Comparison of ENCODE assay signal across 8 cellular contexts in genomic region chr1:145961425-145962156, GRCh38. TPM values are rescaled to one million over a fixed set of nuclear protein-coding genes. Genes with fewer than 3 reads are reported as not detected.
DNase-seq lines count a peak whose midpoint lies in the region; ATAC-seq, FAIRE-seq and TF ChIP-seq lines count a peak whose summit lies in the region.

No MANE protein-coding gene starts in this region.

- BruUV-seq in IMR-90 (replicated peaks; lab: Mats Ljungman, UMichigan) (no TSS peak), endothelial cell of umbilical vein (replicated peaks; lab: Mats Ljungman, UMichigan) (no TSS peak)

- H4K5ac ChIP-seq in IMR-90 (ENCODE audit: low read depth, low read length): peak overlapping the region; percentile 72; the same call in 1 of the 2 replicates

- peak overlapping the region; percentile 58 for H2BK20ac ChIP-seq in IMR-90 (ENCODE audit: low read depth, low read length)

- H2AFZ ChIP-seq in IMR-90 (replicated peaks; ENCODE audit: low read length, poor library complexity) (peak overlapping the region; percentile 93), endothelial cell of umbilical vein (ENCODE audit: low read depth, low read length) (peak overlapping the region; percentile 95)

- peaks cover 4 to 49% of the 10 kb centered on the region in 2 experiments; a peak in 3 of 4 replicates for H3K79me1 ChIP-seq in IMR-90 (ENCODE audit: low read depth in 1 of 2, low read length in 2 of 2)

- H3K27ac ChIP-seq in BLaER1 treated with 17β-estradiol and CSF1 and Interleukin-3, amounts not matched to agents 10 nM and 100 nM: peak overlapping the region in 9 of 11 experiments; percentile 58 to 77 (median 71); a peak in 18 of 22 replicates
- H3K27ac ChIP-seq in IMR-90 (ENCODE audit: insufficient read depth, low read length) (peak overlapping the region; percentile 88; the same call in 1 of the 2 replicates), endothelial cell of umbilical vein (ENCODE audit: insufficient read depth, low read depth, low read length) (no peak overlapping the region)

- CTCF ChIA-PET in IMR-90 (lab: Yijun Ruan, JAX): no interaction called here
- CTCF ChIA-PET in activated CD8-positive, alpha-beta memory T cell treated with anti-CD3 and anti-CD28 coated beads, Interleukin-2, amount 10 ng/mL, durations not matched to agents 7 days and 5 days (lab: Charles Lee): interaction anchor here (1.0 to 9.4 kb wide), 5 partner anchors 17 to 116 kb away, joined by 3 to 95 read pairs (median 13); partner anchors contain the start of genes NUDT17 and RBM8A
- CTCF ChIA-PET in endothelial cell of umbilical vein (lab: Charles Lee): interaction anchor here (1.5 to 1.6 kb wide), 2 partner anchors 34 to 46 kb away, joined by 4 to 5 read pairs; partner anchors contain the start of gene RBM8A

- peaks cover 6 to 33% (median 29%) of the 10 kb centered on the region in 11 experiments; a peak in 21 of 22 replicates for H3K27me3 ChIP-seq in BLaER1 treated with 17β-estradiol and CSF1 and Interleukin-3, amounts not matched to agents 10 nM and 100 nM
- H3K27me3 ChIP-seq in IMR-90 (ENCODE audit: control insufficient read depth, insufficient read depth, low read length) (no peaks in the 10 kb centered on the region), endothelial cell of umbilical vein (ENCODE audit: control insufficient read depth in 2 of 2, insufficient read depth in 2 of 2, low read length in 2 of 2) (no peaks in the 10 kb centered on the region)

- H3K27me3 Mint-ChIP-seq in activated CD8-positive, alpha-beta memory T cell treated with anti-CD3 and anti-CD28 coated beads, Interleukin-2, amount 10 ng/mL, durations not matched to agents 7 days and 5 days: no peaks in the 10 kb centered on the region
- no peaks in the 10 kb centered on the region for H3K27me3 Mint-ChIP-seq in natural killer cell treated with Interleukin-12 subunit alpha and Interleukin-12 subunit beta and Interleukin-15 and Interleukin-18, amount 100 ng/mL, for 72 hours
- H3K27me3 Mint-ChIP-seq in type B pancreatic cell: peaks cover 68% of the 10 kb centered on the region

- H3K4me1 ChIP-seq in BLaER1 treated with 17β-estradiol and CSF1 and Interleukin-3, amounts not matched to agents 10 nM and 100 nM: peaks cover 64 to 73% (median 72%) of the 10 kb centered on the region in 10 experiments
- H3K4me1 ChIP-seq in IMR-90 (ENCODE audit: control insufficient read depth, insufficient read depth, low read length) (peaks cover 28% of the 10 kb centered on the region), endothelial cell of umbilical vein (ENCODE audit: control insufficient read depth, extremely low read depth, insufficient read depth, low read length) (peaks cover 43% of the 10 kb centered on the region)

- no peaks in the 10 kb centered on the region for H3K36me3 ChIP-seq in BLaER1 treated with 17β-estradiol and CSF1 and Interleukin-3, amounts not matched to agents 10 nM and 100 nM
- H3K36me3 ChIP-seq in IMR-90 (ENCODE audit: control insufficient read depth, insufficient read depth, low read length) (no peaks in the 10 kb centered on the region), endothelial cell of umbilical vein (ENCODE audit: control insufficient read depth in 2 of 2, extremely low read depth in 1 of 2, insufficient read depth in 2 of 2, low read length in 2 of 2) (no peaks in the 10 kb centered on the region)

- peaks cover 61% of the 10 kb centered on the region for H3K4me1 Mint-ChIP-seq in activated CD8-positive, alpha-beta memory T cell treated with anti-CD3 and anti-CD28 coated beads, Interleukin-2, amount 10 ng/mL, durations not matched to agents 7 days and 5 days
- peaks cover 64 to 71% of the 10 kb centered on the region in 2 donors for H3K4me1 Mint-ChIP-seq in natural killer cell treated with Interleukin-12 subunit alpha and Interleukin-12 subunit beta and Interleukin-15 and Interleukin-18, amount 100 ng/mL, for 72 hours (ENCODE audit: low read depth in 2 of 2)
- peaks cover 39% of the 10 kb centered on the region for H3K4me1 Mint-ChIP-seq in type B pancreatic cell (ENCODE audit: unreplicated experiment)

- H2BK120ac ChIP-seq in IMR-90 (ENCODE audit: low read depth, low read length): peak overlapping the region; percentile 70

- H2BK5ac ChIP-seq in IMR-90 (ENCODE audit: low read depth, low read length, poor library complexity, severe bottlenecking): peak overlapping the region; percentile 26

- H3K9me1 ChIP-seq in IMR-90 (ENCODE audit: insufficient read depth, low read length) (peaks cover 10% of the 10 kb centered on the region), endothelial cell of umbilical vein (replicated peaks; ENCODE audit: control insufficient read depth, extremely low read depth, insufficient read depth, low read length) (no peaks in the 10 kb centered on the region)

- WGBS in IMR-90 (ENCODE audit: extremely low coverage in 2 of 2, insufficient read length in 1 of 2), 2 experiments: 9% methylated on average over 34 of the region's 57 CpGs; no CpG with 5 or more reads in 1 of the 2 experiments

- H3K14ac ChIP-seq in IMR-90 (replicated peaks; ENCODE audit: low read depth, low read length): peak overlapping the region; percentile 89

- peaks cover 7% of the 10 kb centered on the region for H3K79me2 ChIP-seq in endothelial cell of umbilical vein (ENCODE audit: control insufficient read depth, insufficient read depth, low read length)

- H3K27ac Mint-ChIP-seq in activated CD8-positive, alpha-beta memory T cell treated with anti-CD3 and anti-CD28 coated beads, Interleukin-2, amount 10 ng/mL, durations not matched to agents 7 days and 5 days: peak overlapping the region; percentile 82
- H3K27ac Mint-ChIP-seq in natural killer cell treated with Interleukin-12 subunit alpha and Interleukin-12 subunit beta and Interleukin-15 and Interleukin-18, amount 100 ng/mL, for 72 hours: peak overlapping the region; percentile 54 to 75
- H3K27ac Mint-ChIP-seq in type B pancreatic cell: peak overlapping the region; percentile 70

- peak overlapping the region; percentile 44 for H3K4ac ChIP-seq in IMR-90 (ENCODE audit: low read depth, low read length)

- ATAC-seq in IMR-90 (ENCODE audit: low read depth) (no peak), GM18858 (IDR thresholded peaks at IDR 0.05; ENCODE audit: unreplicated experiment) (no peak)
- ATAC-seq in activated CD8-positive, alpha-beta memory T cell treated with anti-CD3 and anti-CD28 coated beads, Interleukin-2, amount 10 ng/mL, durations not matched to agents 7 days and 5 days: no peak
- no peak for ATAC-seq in natural killer cell treated with Interleukin-12 subunit alpha and Interleukin-12 subunit beta and Interleukin-15 and Interleukin-18, amount 100 ng/mL, for 72 hours

- in situ Hi-C loops in IMR-90 (cut with MboI; ENCODE audit: low sequenced_read_pairs): no loop called here

- no peaks in the 10 kb centered on the region for H4K20me1 ChIP-seq in BLaER1 treated with 17β-estradiol and CSF1 and Interleukin-3, amounts not matched to agents 10 nM and 100 nM
- H4K20me1 ChIP-seq in IMR-90 (ENCODE audit: insufficient read depth, low read length) (no peaks in the 10 kb centered on the region), endothelial cell of umbilical vein (replicated peaks; ENCODE audit: control insufficient read depth, extremely low read depth, insufficient read depth, low read length) (no peaks in the 10 kb centered on the region)

- TF ChIP-seq RAD21 in IMR-90 (IDR thresholded peaks at IDR 0.05; ENCODE audit: low read length): no peak

- peak overlapping the region; percentile 87 for H2AK9ac ChIP-seq in IMR-90 (replicated peaks; ENCODE audit: low read depth, low read length, poor library complexity)

- peak overlapping the region; percentile 97 to 100 (median 100) for H3K4me2 ChIP-seq in BLaER1 treated with 17β-estradiol and CSF1 and Interleukin-3, amounts not matched to agents 10 nM and 100 nM
- peak overlapping the region; percentile 84 for H3K4me2 ChIP-seq in IMR-90 (ENCODE audit: low read depth, low read length)
- H3K4me2 ChIP-seq in endothelial cell of umbilical vein (ENCODE audit: insufficient read depth, low read length): peak overlapping the region; percentile 86

- DNase-seq in IMR-90: no peak
- DNase-seq in activated CD8-positive, alpha-beta memory T cell treated with anti-CD3 and anti-CD28 coated beads, Interleukin-2, amount 10 ng/mL, durations not matched to agents 7 days and 5 days: peak; percentile 71
- DNase-seq in endothelial cell of umbilical vein (ENCODE audit: low read depth, low spot score): no peak
- peak; percentile 63 for DNase-seq in natural killer cell treated with Interleukin-12 subunit alpha and Interleukin-12 subunit beta and Interleukin-15 and Interleukin-18, amount 100 ng/mL, for 72 hours (ENCODE audit: low spot score)
- no peak for DNase-seq in type B pancreatic cell (ENCODE audit: extremely low spot score, unreplicated experiment)
- no peak for DNase-seq in ureter (ENCODE audit: low spot score)

- peaks cover 0 to 5% (median 0%) of the 10 kb centered on the region in 11 experiments; a peak in 1 of 22 replicates for H3K9me3 ChIP-seq in BLaER1 treated with 17β-estradiol and CSF1 and Interleukin-3, amounts not matched to agents 10 nM and 100 nM (replicated peaks in 1 of 11)
- H3K9me3 ChIP-seq in IMR-90 (ENCODE audit: control insufficient read depth, insufficient read depth, low read length) (no peaks in the 10 kb centered on the region), endothelial cell of umbilical vein (replicated peaks; ENCODE audit: control insufficient read depth, insufficient read depth, low read length) (no peaks in the 10 kb centered on the region)

- H3K23ac ChIP-seq in IMR-90 (ENCODE audit: low read depth, low read length): peak overlapping the region; percentile 91

- no peak for TF ChIP-seq POLR2A in IMR-90 (IDR thresholded peaks at IDR 0.05; ENCODE audit: low read depth, low read length)
- no peak for TF ChIP-seq POLR2A in endothelial cell of umbilical vein (IDR thresholded peaks at IDR 0.05; ENCODE audit: low read depth, low read length)

- peak overlapping the region; percentile 67 to 84 (median 79) for H3K4me3 ChIP-seq in BLaER1 treated with 17β-estradiol and CSF1 and Interleukin-3, amounts not matched to agents 10 nM and 100 nM
- H3K4me3 ChIP-seq in IMR-90 (ENCODE audit: insufficient read depth, low read depth, low read length) (peak overlapping the region; percentile 91), endothelial cell of umbilical vein (replicated peaks in 1 of 3; ENCODE audit: insufficient read depth in 1 of 3, low read depth in 1 of 3, low read length in 3 of 3) (peak overlapping the region; percentile 32 to 75 (median 73))

- H3K9me3 Mint-ChIP-seq in activated CD8-positive, alpha-beta memory T cell treated with anti-CD3 and anti-CD28 coated beads, Interleukin-2, amount 10 ng/mL, durations not matched to agents 7 days and 5 days (ENCODE audit: low read depth): no peaks in the 10 kb centered on the region
- no peaks in the 10 kb centered on the region for H3K9me3 Mint-ChIP-seq in natural killer cell treated with Interleukin-12 subunit alpha and Interleukin-12 subunit beta and Interleukin-15 and Interleukin-18, amount 100 ng/mL, for 72 hours
- no peaks in the 10 kb centered on the region for H3K9me3 Mint-ChIP-seq in type B pancreatic cell

- H4K91ac ChIP-seq in IMR-90 (ENCODE audit: insufficient read depth, low read depth, low read length): peak overlapping the region; percentile 63

- H3K18ac ChIP-seq in IMR-90 (ENCODE audit: low read depth, low read length): peak overlapping the region; percentile 27; the same call in 1 of the 2 replicates

- H3K56ac ChIP-seq in IMR-90 (ENCODE audit: extremely low read depth, insufficient read depth, low read length): 0 out of 2 replicates have a peak overlapping the region, but pooled peaks have one; percentile 37

- H4K8ac ChIP-seq in IMR-90 (ENCODE audit: low read depth in 2 of 2, low read length in 2 of 2): peak overlapping the region; percentile 69 to 90; a peak in 2 of 4 replicates

- POLR2A ChIA-PET in IMR-90 (lab: Charles Lee; ENCODE audit: unreplicated experiment): no interaction called here
- POLR2A ChIA-PET in endothelial cell of umbilical vein (lab: Charles Lee): interaction anchor here (0.6 kb wide), 1 partner anchor 17 kb away, joined by 4 read pairs; no protein-coding TSS in a partner anchor

- TF ChIP-seq CTCF in IMR-90 (conservative IDR thresholded peaks at IDR 0.05; ENCODE audit: low read depth, low read length) (no peak), endothelial cell of umbilical vein (IDR thresholded peaks at IDR 0.05; ENCODE audit: extremely low read depth in 1 of 2, insufficient read depth in 1 of 2, low read depth in 1 of 2, low read length in 2 of 2) (no peak), type B pancreatic cell (conservative IDR thresholded peaks at IDR 0.05) (no peak)

- peak overlapping the region; percentile 71 to 84 (median 80) for H3K9ac ChIP-seq in BLaER1 treated with 17β-estradiol and CSF1 and Interleukin-3, amounts not matched to agents 10 nM and 100 nM
- H3K9ac ChIP-seq in IMR-90 (ENCODE audit: low read depth, low read length) (peak overlapping the region; percentile 91), endothelial cell of umbilical vein (replicated peaks; ENCODE audit: extremely low read depth, insufficient read depth, low read length) (no peak overlapping the region)

- H3K36me3 Mint-ChIP-seq in activated CD8-positive, alpha-beta memory T cell treated with anti-CD3 and anti-CD28 coated beads, Interleukin-2, amount 10 ng/mL, durations not matched to agents 7 days and 5 days: no peaks in the 10 kb centered on the region
- no peaks in the 10 kb centered on the region for H3K36me3 Mint-ChIP-seq in natural killer cell treated with Interleukin-12 subunit alpha and Interleukin-12 subunit beta and Interleukin-15 and Interleukin-18, amount 100 ng/mL, for 72 hours
- no peaks in the 10 kb centered on the region for H3K36me3 Mint-ChIP-seq in type B pancreatic cell

- dilution Hi-C loops in IMR-90 (cut with HindIII; ENCODE audit: low sequenced_read_pairs, unreplicated experiment) (no loop called here), endothelial cell of umbilical vein (cut with MboI; ENCODE audit: extremely low pct_ligation_motif_present, low sequenced_read_pairs) (no loop called here)

- H3K4me3 Mint-ChIP-seq in activated CD8-positive, alpha-beta memory T cell treated with anti-CD3 and anti-CD28 coated beads, Interleukin-2, amount 10 ng/mL, durations not matched to agents 7 days and 5 days: peak overlapping the region; percentile 86
- H3K4me3 Mint-ChIP-seq in natural killer cell treated with Interleukin-12 subunit alpha and Interleukin-12 subunit beta and Interleukin-15 and Interleukin-18, amount 100 ng/mL, for 72 hours: peak overlapping the region; percentile 87
- H3K4me3 Mint-ChIP-seq in type B pancreatic cell: peak overlapping the region; percentile 92

- intact Hi-C loops in IMR-90 (cut with micrococcal nuclease) (no loop called here), endothelial cell of umbilical vein (cut with micrococcal nuclease) (no loop called here)

- H2BK15ac ChIP-seq in IMR-90 (ENCODE audit: low read depth, low read length): 0 out of 3 replicates have a peak overlapping the region, but pooled peaks have one; percentile 36

- FAIRE-seq in endothelial cell of umbilical vein (lab: Jason Lieb, UNC): no peak

- peak overlapping the region; percentile 82 for H2AK5ac ChIP-seq in IMR-90 (ENCODE audit: low read depth, low read length)

RNA-seq across cellular contexts. Expression of gene ANKRD34A, which starts 2.8 kb away (rescaled TPM):
- total RNA-seq in IMR-90 (2012; rRNA removed): 0.56 and 0.90 TPM in 2 replicates
- polyA plus RNA-seq in IMR-90 (2012; rRNA removed): 1.9 and 2.3 TPM in 2 replicates
- polyA plus RNA-seq in IMR-90 (2012; cell fraction: cytosol; rRNA removed): 1.6 and 1.9 TPM in 2 replicates
- 2.6 and 2.9 TPM in 2 replicates for polyA plus RNA-seq in IMR-90 (2012; cell fraction: nucleus; rRNA removed; ENCODE audit: low replicate concordance)
- total RNA-seq in activated CD8-positive, alpha-beta memory T cell treated with anti-CD3 and anti-CD28 coated beads, Interleukin-2, amount 10 ng/mL, durations not matched to agents 7 days and 5 days: 1 to 10 TPM; 3.8 to 4.6 TPM
- 0.24 and 0.60 TPM in 2 replicates for total RNA-seq in endothelial cell of umbilical vein
- 0.41 and 0.43 TPM in 2 replicates for polyA plus RNA-seq in endothelial cell of umbilical vein
- 0.21 and 0.30 TPM in 2 replicates for polyA plus RNA-seq in endothelial cell of umbilical vein (2011; cell fraction: cytosol; rRNA removed)
- polyA plus RNA-seq in endothelial cell of umbilical vein (2011; cell fraction: nucleus; rRNA removed): 0.84 and 1.1 TPM in 2 replicates
- 0.28 and 0.38 TPM in 2 replicates for polyA plus RNA-seq in endothelial cell of umbilical vein (2012)
- polyA minus RNA-seq in endothelial cell of umbilical vein: 0.06 and 0.07 TPM in 2 replicates
- 0.61 TPM for polyA minus RNA-seq in endothelial cell of umbilical vein (2011; cell fraction: cytosol; rRNA and poly(A)+ RNA removed)
- polyA minus RNA-seq in endothelial cell of umbilical vein (2011; cell fraction: nucleus; rRNA and poly(A)+ RNA removed): 0.29 and 0.58 TPM in 2 replicates
- total RNA-seq in natural killer cell treated with Interleukin-12 subunit alpha and Interleukin-12 subunit beta and Interleukin-15 and Interleukin-18, amount 100 ng/mL, for 72 hours: 1 to 10 TPM; 1.6 to 9.1 TPM
- total RNA-seq in type B pancreatic cell (ENCODE audit: low replicate concordance): 0.12 and 0.94 TPM in 2 replicates
- 0.47 TPM for total RNA-seq in ureter

RNA-seq across cellular contexts. Expression of gene POLR3GL, which starts 2.9 kb away (rescaled TPM):
- 7.9 and 10.3 TPM in 2 replicates for total RNA-seq in IMR-90 (2012; rRNA removed)
- polyA plus RNA-seq in IMR-90 (2012; rRNA removed): 15.3 and 16.3 TPM in 2 replicates
- polyA plus RNA-seq in IMR-90 (2012; cell fraction: cytosol; rRNA removed): 7.8 and 9.4 TPM in 2 replicates
- polyA plus RNA-seq in IMR-90 (2012; cell fraction: nucleus; rRNA removed; ENCODE audit: low replicate concordance): 4.0 and 8.8 TPM in 2 replicates
- 10 to 100 TPM; 23.5 to 29.1 TPM for total RNA-seq in activated CD8-positive, alpha-beta memory T cell treated with anti-CD3 and anti-CD28 coated beads, Interleukin-2, amount 10 ng/mL, durations not matched to agents 7 days and 5 days
- total RNA-seq in endothelial cell of umbilical vein: 15.3 and 18.8 TPM in 2 replicates
- 10.6 and 12.4 TPM in 2 replicates for polyA plus RNA-seq in endothelial cell of umbilical vein
- polyA plus RNA-seq in endothelial cell of umbilical vein (2011; cell fraction: cytosol; rRNA removed): 17.6 and 19.4 TPM in 2 replicates
- 7.8 and 9.3 TPM in 2 replicates for polyA plus RNA-seq in endothelial cell of umbilical vein (2011; cell fraction: nucleus; rRNA removed)
- polyA plus RNA-seq in endothelial cell of umbilical vein (2012): 26.8 and 28.7 TPM in 2 replicates
- 6.5 and 6.9 TPM in 2 replicates for polyA minus RNA-seq in endothelial cell of umbilical vein
- 2.2 TPM for polyA minus RNA-seq in endothelial cell of umbilical vein (2011; cell fraction: cytosol; rRNA and poly(A)+ RNA removed)
- polyA minus RNA-seq in endothelial cell of umbilical vein (2011; cell fraction: nucleus; rRNA and poly(A)+ RNA removed): 2.4 and 4.9 TPM in 2 replicates
- total RNA-seq in natural killer cell treated with Interleukin-12 subunit alpha and Interleukin-12 subunit beta and Interleukin-15 and Interleukin-18, amount 100 ng/mL, for 72 hours: 10 to 100 TPM; 17.8 to 26.4 TPM
- 8.5 and 14.1 TPM in 2 replicates for total RNA-seq in type B pancreatic cell (ENCODE audit: low replicate concordance)
- total RNA-seq in ureter: 21.0 TPM

RNA-seq across cellular contexts. Expression of gene LIX1L, which starts 3.8 kb away (rescaled TPM):
- 14.7 and 18.3 TPM in 2 replicates for total RNA-seq in IMR-90 (2012; rRNA removed)
- polyA plus RNA-seq in IMR-90 (2012; rRNA removed): 26.9 and 28.8 TPM in 2 replicates
- 19.4 and 24.0 TPM in 2 replicates for polyA plus RNA-seq in IMR-90 (2012; cell fraction: cytosol; rRNA removed)
- 7.0 and 14.4 TPM in 2 replicates for polyA plus RNA-seq in IMR-90 (2012; cell fraction: nucleus; rRNA removed; ENCODE audit: low replicate concordance)
- total RNA-seq in activated CD8-positive, alpha-beta memory T cell treated with anti-CD3 and anti-CD28 coated beads, Interleukin-2, amount 10 ng/mL, durations not matched to agents 7 days and 5 days: 10 to 100 TPM; 35.0 to 36.2 TPM
- 54.9 and 55.6 TPM in 2 replicates for total RNA-seq in endothelial cell of umbilical vein
- polyA plus RNA-seq in endothelial cell of umbilical vein: 48.4 and 56.4 TPM in 2 replicates
- polyA plus RNA-seq in endothelial cell of umbilical vein (2011; cell fraction: cytosol; rRNA removed): 50.1 and 53.0 TPM in 2 replicates
- 19.2 and 23.4 TPM in 2 replicates for polyA plus RNA-seq in endothelial cell of umbilical vein (2011; cell fraction: nucleus; rRNA removed)
- polyA plus RNA-seq in endothelial cell of umbilical vein (2012): 17.1 and 20.3 TPM in 2 replicates
- 47.6 and 49.9 TPM in 2 replicates for polyA minus RNA-seq in endothelial cell of umbilical vein
- polyA minus RNA-seq in endothelial cell of umbilical vein (2011; cell fraction: cytosol; rRNA and poly(A)+ RNA removed): 21.5 TPM
- 10.5 and 13.3 TPM in 2 replicates for polyA minus RNA-seq in endothelial cell of umbilical vein (2011; cell fraction: nucleus; rRNA and poly(A)+ RNA removed)
- total RNA-seq in natural killer cell treated with Interleukin-12 subunit alpha and Interleukin-12 subunit beta and Interleukin-15 and Interleukin-18, amount 100 ng/mL, for 72 hours: 10 to 100 TPM; 28.8 to 31.3 TPM
- 2.4 and 24.2 TPM in 2 replicates for total RNA-seq in type B pancreatic cell (ENCODE audit: low replicate concordance)
- 24.7 TPM for total RNA-seq in ureter

RNA-seq across cellular contexts. Expression of gene RBM8A, which starts 34.3 kb away (rescaled TPM):
- total RNA-seq in IMR-90 (2012; rRNA removed): 94.1 and 228 TPM in 2 replicates
- polyA plus RNA-seq in IMR-90 (2012; rRNA removed): 203 and 251 TPM in 2 replicates
- polyA plus RNA-seq in IMR-90 (2012; cell fraction: cytosol; rRNA removed): 38.0 and 140 TPM in 2 replicates
- polyA plus RNA-seq in IMR-90 (2012; cell fraction: nucleus; rRNA removed; ENCODE audit: low replicate concordance): 17.4 and 98.8 TPM in 2 replicates
- total RNA-seq in activated CD8-positive, alpha-beta memory T cell treated with anti-CD3 and anti-CD28 coated beads, Interleukin-2, amount 10 ng/mL, durations not matched to agents 7 days and 5 days: 100 to 1,000 TPM; 189 to 249 TPM
- total RNA-seq in endothelial cell of umbilical vein: 194 and 200 TPM in 2 replicates
- polyA plus RNA-seq in endothelial cell of umbilical vein: 101 and 192 TPM in 2 replicates
- polyA plus RNA-seq in endothelial cell of umbilical vein (2011; cell fraction: cytosol; rRNA removed): 216 and 336 TPM in 2 replicates
- 97.5 and 169 TPM in 2 replicates for polyA plus RNA-seq in endothelial cell of umbilical vein (2011; cell fraction: nucleus; rRNA removed)
- 204 and 291 TPM in 2 replicates for polyA plus RNA-seq in endothelial cell of umbilical vein (2012)
- polyA minus RNA-seq in endothelial cell of umbilical vein: 54.6 and 71.6 TPM in 2 replicates
- polyA minus RNA-seq in endothelial cell of umbilical vein (2011; cell fraction: cytosol; rRNA and poly(A)+ RNA removed): 52.4 TPM
- 25.6 and 33.6 TPM in 2 replicates for polyA minus RNA-seq in endothelial cell of umbilical vein (2011; cell fraction: nucleus; rRNA and poly(A)+ RNA removed)
- total RNA-seq in natural killer cell treated with Interleukin-12 subunit alpha and Interleukin-12 subunit beta and Interleukin-15 and Interleukin-18, amount 100 ng/mL, for 72 hours: 100 to 1,000 TPM; 280 to 294 TPM
- 118 and 160 TPM in 2 replicates for total RNA-seq in type B pancreatic cell (ENCODE audit: low replicate concordance)
- total RNA-seq in ureter: 141 TPM

RNA-seq across cellular contexts. Expression of gene TXNIP, which starts 34.8 kb away (rescaled TPM):
- total RNA-seq in IMR-90 (2012; rRNA removed) (60.0 and 77.2 TPM in 2 replicates), endothelial cell of umbilical vein (7.6 and 9.1 TPM in 2 replicates), type B pancreatic cell (ENCODE audit: low replicate concordance) (88.8 and 96.7 TPM in 2 replicates), ureter (744 TPM)
- polyA plus RNA-seq in IMR-90 (2012; rRNA removed) (21.8 and 36.4 TPM in 2 replicates), endothelial cell of umbilical vein (21.8 and 31.3 TPM in 2 replicates)
- polyA plus RNA-seq in IMR-90 (2012; cell fraction: cytosol; rRNA removed): 26.3 and 27.4 TPM in 2 replicates
- 16.0 and 36.0 TPM in 2 replicates for polyA plus RNA-seq in IMR-90 (2012; cell fraction: nucleus; rRNA removed; ENCODE audit: low replicate concordance)
- 100 to 1,000 TPM; 127 to 207 TPM for total RNA-seq in activated CD8-positive, alpha-beta memory T cell treated with anti-CD3 and anti-CD28 coated beads, Interleukin-2, amount 10 ng/mL, durations not matched to agents 7 days and 5 days
- polyA plus RNA-seq in endothelial cell of umbilical vein (2011; cell fraction: cytosol; rRNA removed): 15.1 and 18.3 TPM in 2 replicates
- polyA plus RNA-seq in endothelial cell of umbilical vein (2011; cell fraction: nucleus; rRNA removed): 15.3 and 21.3 TPM in 2 replicates
- 14.7 and 22.5 TPM in 2 replicates for polyA plus RNA-seq in endothelial cell of umbilical vein (2012)
- polyA minus RNA-seq in endothelial cell of umbilical vein: 53.0 and 74.0 TPM in 2 replicates
- polyA minus RNA-seq in endothelial cell of umbilical vein (2011; cell fraction: cytosol; rRNA and poly(A)+ RNA removed): 125 TPM
- 15.0 and 23.3 TPM in 2 replicates for polyA minus RNA-seq in endothelial cell of umbilical vein (2011; cell fraction: nucleus; rRNA and poly(A)+ RNA removed)
- 100 to 1,000 TPM in 1 of 2 donors, 10 to 100 TPM in 1; 87.8 to 347 TPM for total RNA-seq in natural killer cell treated with Interleukin-12 subunit alpha and Interleukin-12 subunit beta and Interleukin-15 and Interleukin-18, amount 100 ng/mL, for 72 hours

Comparison
In these comparisons a context has a peak if more than half of its experiments do, and no peak if none do; other contexts are left out.
1. DNase-seq: peak in activated CD8-positive, alpha-beta memory T cell treated with anti-CD3 and anti-CD28 coated beads, Interleukin-2, amount 10 ng/mL, durations not matched to agents 7 days and 5 days (single experiment) and natural killer cell treated with Interleukin-12 subunit alpha and Interleukin-12 subunit beta and Interleukin-15 and Interleukin-18, amount 100 ng/mL, for 72 hours (single experiment); none in IMR-90 (single experiment), endothelial cell of umbilical vein (single experiment), type B pancreatic cell (single experiment) and ureter (single experiment).
2. Peak in every context shown above with its lines, with median percentiles within 50 percentile points of each other: H3K4me2 ChIP-seq, H3K4me3 ChIP-seq, H3K27ac Mint-ChIP-seq and H3K4me3 Mint-ChIP-seq.